1 cellular context compared by ENCODE assay signal in the genomic region with DNA sequence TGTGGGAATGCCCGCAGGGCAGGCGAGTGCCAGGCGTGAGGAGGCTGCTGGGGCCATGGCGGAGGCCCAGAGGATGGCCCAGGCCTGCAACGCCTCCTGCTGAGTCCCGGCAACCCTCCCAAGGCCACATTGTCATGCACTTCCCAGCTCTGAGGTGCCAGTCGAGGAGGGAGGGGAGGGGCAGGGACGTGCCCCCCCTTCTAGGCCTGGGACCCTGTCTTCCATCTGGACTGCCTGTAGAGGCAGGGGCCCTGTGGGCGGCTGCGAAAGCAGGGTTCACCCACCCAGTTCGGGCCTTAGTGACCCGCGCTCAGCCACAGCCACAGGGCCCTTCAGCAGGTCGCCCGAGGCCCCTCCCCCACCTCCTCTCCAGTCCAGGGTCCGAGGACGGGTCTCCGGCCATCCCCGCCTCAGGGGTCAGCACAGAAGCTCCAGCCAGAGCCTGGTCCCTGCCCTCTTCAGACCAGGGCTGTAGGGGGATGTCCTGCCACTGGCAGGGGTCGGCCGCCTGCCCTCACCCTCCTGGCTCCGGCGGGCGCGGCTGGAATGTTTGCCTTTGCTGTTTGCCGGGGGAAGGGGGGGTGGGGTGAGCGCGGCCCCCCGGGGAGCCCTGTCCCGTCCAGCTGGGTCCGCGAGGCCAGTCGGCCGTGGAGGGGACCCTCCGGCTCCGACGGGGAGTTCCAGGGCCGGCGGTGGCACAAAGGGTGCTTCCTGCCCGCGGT.
TF ChIP-seq lines count a peak whose summit lies in the region.

No MANE protein-coding gene starts in this region.

TF ChIP-seq in HepG2, 621 proteins besides CTCF, POLR2A, EP300 and RAD21 (continued from another document and continues in another):
- TF ChIP-seq ZNF510 (CRISPR knock-in tag; IDR thresholded peaks at IDR 0.05; ENCODE audit: low read depth) (0 out of 2 replicates have a peak, but pooled peaks have one; percentile 34), ZNF225 (CRISPR knock-in tag; IDR thresholded peaks at IDR 0.05) (no peak), ESRRA (CRISPR knock-in tag; IDR thresholded peaks at IDR 0.05; ENCODE audit: low read depth) (peak; percentile 87), NCOA5 (CRISPR knock-in tag; IDR thresholded peaks at IDR 0.05) (0 out of 2 replicates have a peak, but pooled peaks have one; percentile 91), ZNF253 (CRISPR knock-in tag; IDR thresholded peaks at IDR 0.05; ENCODE audit: borderline replicate concordance) (0 out of 2 replicates have a peak, but pooled peaks have one; percentile 46), MXD4 (CRISPR knock-in tag; IDR thresholded peaks at IDR 0.05) (peak; percentile 28; the same call in 1 of the 2 replicates), ARID2 (CRISPR knock-in tag; IDR thresholded peaks at IDR 0.05; ENCODE audit: borderline replicate concordance) (no peak), ZNF543 (CRISPR knock-in tag; IDR thresholded peaks at IDR 0.05) (peak; percentile 10; the same call in 1 of the 2 replicates), ZC3H4 (CRISPR knock-in tag; IDR thresholded peaks at IDR 0.05; ENCODE audit: borderline replicate concordance) (0 out of 2 replicates have a peak, but pooled peaks have one; percentile 25), ZNF557 (CRISPR knock-in tag; IDR thresholded peaks at IDR 0.05) (peak; percentile 66; the same call in 1 of the 2 replicates), TEAD2 (CRISPR knock-in tag; IDR thresholded peaks at IDR 0.05) (peak; percentile 37; the same call in 1 of the 2 replicates), AGO1 (IDR thresholded peaks at IDR 0.05; ENCODE audit: low read depth, low read length, poor library complexity, severe bottlenecking) (peak; percentile 96), ZNF329 (CRISPR knock-in tag; IDR thresholded peaks at IDR 0.05; ENCODE audit: low read depth) (peak; percentile 27; the same call in 1 of the 2 replicates), DR1 (CRISPR knock-in tag; IDR thresholded peaks at IDR 0.05) (peak; percentile 57), TSC22D2 (CRISPR knock-in tag; IDR thresholded peaks at IDR 0.05; ENCODE audit: borderline replicate concordance) (0 out of 2 replicates have a peak, but pooled peaks have one; percentile 32), ZNF30 (CRISPR knock-in tag; IDR thresholded peaks at IDR 0.05) (0 out of 2 replicates have a peak, but pooled peaks have one; percentile 60), ZNF746 (CRISPR knock-in tag; IDR thresholded peaks at IDR 0.05) (peak; percentile 95), STAT5B (CRISPR knock-in tag; IDR thresholded peaks at IDR 0.05) (no peak), KDM2A (CRISPR knock-in tag; IDR thresholded peaks at IDR 0.05; ENCODE audit: borderline replicate concordance, low read depth) (peak; percentile 76), MTA1 (CRISPR knock-in tag; IDR thresholded peaks at IDR 0.05; ENCODE audit: borderline replicate concordance) (peak; percentile 88; the same call in 1 of the 2 replicates), BORCS8-MEF2B (CRISPR knock-in tag; IDR thresholded peaks at IDR 0.05) (peak; percentile 59; the same call in 1 of the 2 replicates), PPARG (CRISPR knock-in tag; conservative IDR thresholded peaks at IDR 0.05) (peak; percentile 43; the same call in 1 of the 2 replicates), GZF1 (CRISPR knock-in tag; IDR thresholded peaks at IDR 0.05) (no peak), MIXL1 (CRISPR knock-in tag; IDR thresholded peaks at IDR 0.05) (no peak; the same call in 1 of the 2 replicates), RARA (CRISPR knock-in tag; IDR thresholded peaks at IDR 0.05) (peak; percentile 47; the same call in 1 of the 2 replicates), KLF12 (CRISPR knock-in tag; IDR thresholded peaks at IDR 0.05; ENCODE audit: borderline replicate concordance) (peak; percentile 69; the same call in 1 of the 2 replicates), EZH2 (conservative IDR thresholded peaks at IDR 0.05; ENCODE audit: low read depth, low read length) (no peak)
- TF ChIP-seq, protein P1, sequence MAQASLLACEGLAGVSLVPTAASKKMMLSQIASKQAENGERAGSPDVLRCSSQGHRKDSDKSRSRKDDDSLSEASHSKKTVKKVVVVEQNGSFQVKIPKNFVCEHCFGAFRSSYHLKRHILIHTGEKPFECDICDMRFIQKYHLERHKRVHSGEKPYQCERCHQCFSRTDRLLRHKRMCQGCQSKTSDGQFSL (CRISPR knock-in tag; IDR thresholded peaks at IDR 0.05) = peak; percentile 71
- TF ChIP-seq, protein P2, sequence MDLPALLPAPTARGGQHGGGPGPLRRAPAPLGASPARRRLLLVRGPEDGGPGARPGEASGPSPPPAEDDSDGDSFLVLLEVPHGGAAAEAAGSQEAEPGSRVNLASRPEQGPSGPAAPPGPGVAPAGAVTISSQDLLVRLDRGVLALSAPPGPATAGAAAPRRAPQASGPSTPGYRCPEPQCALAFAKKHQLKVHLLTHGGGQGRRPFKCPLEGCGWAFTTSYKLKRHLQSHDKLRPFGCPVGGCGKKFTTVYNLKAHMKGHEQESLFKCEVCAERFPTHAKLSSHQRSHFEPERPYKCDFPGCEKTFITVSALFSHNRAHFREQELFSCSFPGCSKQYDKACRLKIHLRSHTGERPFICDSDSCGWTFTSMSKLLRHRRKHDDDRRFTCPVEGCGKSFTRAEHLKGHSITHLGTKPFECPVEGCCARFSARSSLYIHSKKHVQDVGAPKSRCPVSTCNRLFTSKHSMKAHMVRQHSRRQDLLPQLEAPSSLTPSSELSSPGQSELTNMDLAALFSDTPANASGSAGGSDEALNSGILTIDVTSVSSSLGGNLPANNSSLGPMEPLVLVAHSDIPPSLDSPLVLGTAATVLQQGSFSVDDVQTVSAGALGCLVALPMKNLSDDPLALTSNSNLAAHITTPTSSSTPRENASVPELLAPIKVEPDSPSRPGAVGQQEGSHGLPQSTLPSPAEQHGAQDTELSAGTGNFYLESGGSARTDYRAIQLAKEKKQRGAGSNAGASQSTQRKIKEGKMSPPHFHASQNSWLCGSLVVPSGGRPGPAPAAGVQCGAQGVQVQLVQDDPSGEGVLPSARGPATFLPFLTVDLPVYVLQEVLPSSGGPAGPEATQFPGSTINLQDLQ (CRISPR knock-in tag; IDR thresholded peaks at IDR 0.05) = no peak
- TF ChIP-seq, protein P3, sequence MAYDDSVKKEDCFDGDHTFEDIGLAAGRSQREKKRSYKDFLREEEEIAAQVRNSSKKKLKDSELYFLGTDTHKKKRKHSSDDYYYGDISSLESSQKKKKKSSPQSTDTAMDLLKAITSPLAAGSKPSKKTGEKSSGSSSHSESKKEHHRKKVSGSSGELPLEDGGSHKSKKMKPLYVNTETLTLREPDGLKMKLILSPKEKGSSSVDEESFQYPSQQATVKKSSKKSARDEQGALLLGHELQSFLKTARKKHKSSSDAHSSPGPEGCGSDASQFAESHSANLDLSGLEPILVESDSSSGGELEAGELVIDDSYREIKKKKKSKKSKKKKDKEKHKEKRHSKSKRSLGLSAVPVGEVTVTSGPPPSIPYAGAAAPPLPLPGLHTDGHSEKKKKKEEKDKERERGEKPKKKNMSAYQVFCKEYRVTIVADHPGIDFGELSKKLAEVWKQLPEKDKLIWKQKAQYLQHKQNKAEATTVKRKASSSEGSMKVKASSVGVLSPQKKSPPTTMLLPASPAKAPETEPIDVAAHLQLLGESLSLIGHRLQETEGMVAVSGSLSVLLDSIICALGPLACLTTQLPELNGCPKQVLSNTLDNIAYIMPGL (CRISPR knock-in tag; IDR thresholded peaks at IDR 0.05; ENCODE audit: borderline replicate concordance in 1 of 2, low read depth in 1 of 2) = peak in 1 of 2 experiments; percentile 31; a peak in 2 of 4 replicates
- TF ChIP-seq, protein P4, sequence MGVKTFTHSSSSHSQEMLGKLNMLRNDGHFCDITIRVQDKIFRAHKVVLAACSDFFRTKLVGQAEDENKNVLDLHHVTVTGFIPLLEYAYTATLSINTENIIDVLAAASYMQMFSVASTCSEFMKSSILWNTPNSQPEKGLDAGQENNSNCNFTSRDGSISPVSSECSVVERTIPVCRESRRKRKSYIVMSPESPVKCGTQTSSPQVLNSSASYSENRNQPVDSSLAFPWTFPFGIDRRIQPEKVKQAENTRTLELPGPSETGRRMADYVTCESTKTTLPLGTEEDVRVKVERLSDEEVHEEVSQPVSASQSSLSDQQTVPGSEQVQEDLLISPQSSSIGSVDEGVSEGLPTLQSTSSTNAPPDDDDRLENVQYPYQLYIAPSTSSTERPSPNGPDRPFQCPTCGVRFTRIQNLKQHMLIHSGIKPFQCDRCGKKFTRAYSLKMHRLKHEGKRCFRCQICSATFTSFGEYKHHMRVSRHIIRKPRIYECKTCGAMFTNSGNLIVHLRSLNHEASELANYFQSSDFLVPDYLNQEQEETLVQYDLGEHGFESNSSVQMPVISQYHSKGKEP (CRISPR knock-in tag; IDR thresholded peaks at IDR 0.05) = no peak
- TF ChIP-seq, protein P5, sequence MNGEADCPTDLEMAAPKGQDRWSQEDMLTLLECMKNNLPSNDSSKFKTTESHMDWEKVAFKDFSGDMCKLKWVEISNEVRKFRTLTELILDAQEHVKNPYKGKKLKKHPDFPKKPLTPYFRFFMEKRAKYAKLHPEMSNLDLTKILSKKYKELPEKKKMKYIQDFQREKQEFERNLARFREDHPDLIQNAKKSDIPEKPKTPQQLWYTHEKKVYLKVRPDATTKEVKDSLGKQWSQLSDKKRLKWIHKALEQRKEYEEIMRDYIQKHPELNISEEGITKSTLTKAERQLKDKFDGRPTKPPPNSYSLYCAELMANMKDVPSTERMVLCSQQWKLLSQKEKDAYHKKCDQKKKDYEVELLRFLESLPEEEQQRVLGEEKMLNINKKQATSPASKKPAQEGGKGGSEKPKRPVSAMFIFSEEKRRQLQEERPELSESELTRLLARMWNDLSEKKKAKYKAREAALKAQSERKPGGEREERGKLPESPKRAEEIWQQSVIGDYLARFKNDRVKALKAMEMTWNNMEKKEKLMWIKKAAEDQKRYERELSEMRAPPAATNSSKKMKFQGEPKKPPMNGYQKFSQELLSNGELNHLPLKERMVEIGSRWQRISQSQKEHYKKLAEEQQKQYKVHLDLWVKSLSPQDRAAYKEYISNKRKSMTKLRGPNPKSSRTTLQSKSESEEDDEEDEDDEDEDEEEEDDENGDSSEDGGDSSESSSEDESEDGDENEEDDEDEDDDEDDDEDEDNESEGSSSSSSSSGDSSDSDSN (CRISPR knock-in tag; IDR thresholded peaks at IDR 0.05) = peak; percentile 78
- TF ChIP-seq, protein P6, sequence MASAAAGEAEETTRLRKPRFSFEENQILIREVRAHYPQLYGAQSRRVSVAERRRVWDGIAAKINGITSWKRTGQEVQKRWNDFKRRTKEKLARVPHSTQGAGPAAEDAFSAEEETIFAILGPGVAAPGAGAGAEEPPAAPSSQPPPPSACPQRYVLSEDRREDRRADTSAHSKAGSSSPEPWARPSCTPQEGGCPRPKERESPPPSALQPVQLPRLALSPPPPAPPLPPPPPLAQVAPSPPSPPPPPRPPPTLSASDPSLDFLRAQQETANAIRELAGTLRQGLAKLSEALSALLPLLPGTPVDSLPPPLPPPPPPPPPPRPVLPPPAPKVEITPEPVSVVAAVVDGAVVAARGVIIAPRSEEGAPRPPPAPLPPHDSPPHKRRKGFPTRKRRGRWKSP (CRISPR knock-in tag; IDR thresholded peaks at IDR 0.05) = 0 out of 2 replicates have a peak, but pooled peaks have one; percentile 51
- TF ChIP-seq, protein P7, sequence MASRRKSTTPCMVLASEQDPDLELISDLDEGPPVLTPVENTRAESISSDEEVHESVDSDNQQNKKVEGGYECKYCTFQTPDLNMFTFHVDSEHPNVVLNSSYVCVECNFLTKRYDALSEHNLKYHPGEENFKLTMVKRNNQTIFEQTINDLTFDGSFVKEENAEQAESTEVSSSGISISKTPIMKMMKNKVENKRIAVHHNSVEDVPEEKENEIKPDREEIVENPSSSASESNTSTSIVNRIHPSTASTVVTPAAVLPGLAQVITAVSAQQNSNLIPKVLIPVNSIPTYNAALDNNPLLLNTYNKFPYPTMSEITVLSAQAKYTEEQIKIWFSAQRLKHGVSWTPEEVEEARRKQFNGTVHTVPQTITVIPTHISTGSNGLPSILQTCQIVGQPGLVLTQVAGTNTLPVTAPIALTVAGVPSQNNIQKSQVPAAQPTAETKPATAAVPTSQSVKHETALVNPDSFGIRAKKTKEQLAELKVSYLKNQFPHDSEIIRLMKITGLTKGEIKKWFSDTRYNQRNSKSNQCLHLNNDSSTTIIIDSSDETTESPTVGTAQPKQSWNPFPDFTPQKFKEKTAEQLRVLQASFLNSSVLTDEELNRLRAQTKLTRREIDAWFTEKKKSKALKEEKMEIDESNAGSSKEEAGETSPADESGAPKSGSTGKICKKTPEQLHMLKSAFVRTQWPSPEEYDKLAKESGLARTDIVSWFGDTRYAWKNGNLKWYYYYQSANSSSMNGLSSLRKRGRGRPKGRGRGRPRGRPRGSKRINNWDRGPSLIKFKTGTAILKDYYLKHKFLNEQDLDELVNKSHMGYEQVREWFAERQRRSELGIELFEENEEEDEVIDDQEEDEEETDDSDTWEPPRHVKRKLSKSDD (CRISPR knock-in tag; IDR thresholded peaks at IDR 0.05; ENCODE audit: low read depth) = 0 out of 2 replicates have a peak, but pooled peaks have one; percentile 54
- TF ChIP-seq, protein P8, sequence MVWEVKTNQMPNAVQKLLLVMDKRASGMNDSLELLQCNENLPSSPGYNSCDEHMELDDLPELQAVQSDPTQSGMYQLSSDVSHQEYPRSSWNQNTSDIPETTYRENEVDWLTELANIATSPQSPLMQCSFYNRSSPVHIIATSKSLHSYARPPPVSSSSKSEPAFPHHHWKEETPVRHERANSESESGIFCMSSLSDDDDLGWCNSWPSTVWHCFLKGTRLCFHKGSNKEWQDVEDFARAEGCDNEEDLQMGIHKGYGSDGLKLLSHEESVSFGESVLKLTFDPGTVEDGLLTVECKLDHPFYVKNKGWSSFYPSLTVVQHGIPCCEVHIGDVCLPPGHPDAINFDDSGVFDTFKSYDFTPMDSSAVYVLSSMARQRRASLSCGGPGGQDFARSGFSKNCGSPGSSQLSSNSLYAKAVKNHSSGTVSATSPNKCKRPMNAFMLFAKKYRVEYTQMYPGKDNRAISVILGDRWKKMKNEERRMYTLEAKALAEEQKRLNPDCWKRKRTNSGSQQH (CRISPR knock-in tag; IDR thresholded peaks at IDR 0.05; ENCODE audit: low read depth) = peak; percentile 59; the same call in 1 of the 2 replicates
- TF ChIP-seq, protein P9, sequence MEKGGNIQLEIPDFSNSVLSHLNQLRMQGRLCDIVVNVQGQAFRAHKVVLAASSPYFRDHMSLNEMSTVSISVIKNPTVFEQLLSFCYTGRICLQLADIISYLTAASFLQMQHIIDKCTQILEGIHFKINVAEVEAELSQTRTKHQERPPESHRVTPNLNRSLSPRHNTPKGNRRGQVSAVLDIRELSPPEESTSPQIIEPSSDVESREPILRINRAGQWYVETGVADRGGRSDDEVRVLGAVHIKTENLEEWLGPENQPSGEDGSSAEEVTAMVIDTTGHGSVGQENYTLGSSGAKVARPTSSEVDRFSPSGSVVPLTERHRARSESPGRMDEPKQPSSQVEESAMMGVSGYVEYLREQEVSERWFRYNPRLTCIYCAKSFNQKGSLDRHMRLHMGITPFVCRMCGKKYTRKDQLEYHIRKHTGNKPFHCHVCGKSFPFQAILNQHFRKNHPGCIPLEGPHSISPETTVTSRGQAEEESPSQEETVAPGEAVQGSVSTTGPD (CRISPR knock-in tag; IDR thresholded peaks at IDR 0.05) = peak; percentile 58; the same call in 1 of the 2 replicates
- TF ChIP-seq, protein P10, sequence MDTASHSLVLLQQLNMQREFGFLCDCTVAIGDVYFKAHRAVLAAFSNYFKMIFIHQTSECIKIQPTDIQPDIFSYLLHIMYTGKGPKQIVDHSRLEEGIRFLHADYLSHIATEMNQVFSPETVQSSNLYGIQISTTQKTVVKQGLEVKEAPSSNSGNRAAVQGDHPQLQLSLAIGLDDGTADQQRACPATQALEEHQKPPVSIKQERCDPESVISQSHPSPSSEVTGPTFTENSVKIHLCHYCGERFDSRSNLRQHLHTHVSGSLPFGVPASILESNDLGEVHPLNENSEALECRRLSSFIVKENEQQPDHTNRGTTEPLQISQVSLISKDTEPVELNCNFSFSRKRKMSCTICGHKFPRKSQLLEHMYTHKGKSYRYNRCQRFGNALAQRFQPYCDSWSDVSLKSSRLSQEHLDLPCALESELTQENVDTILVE (CRISPR knock-in tag; IDR thresholded peaks at IDR 0.05) = 0 out of 2 replicates have a peak, but pooled peaks have one; percentile 29
